8 cellular contexts compared by ENCODE assay signal in genomic region chr14:103920981-103921854, GRCh38. TPM values are rescaled to one million over a fixed set of nuclear protein-coding genes. Genes with fewer than 3 reads are reported as not detected.
DNase-seq lines count a peak whose midpoint lies in the region; ATAC-seq and TF ChIP-seq lines count a peak whose summit lies in the region.

No MANE protein-coding gene starts in this region.

- 0% methylated on average over 21 of the region's 58 CpGs; no CpG with 5 or more reads in 1 of the 2 experiments for WGBS in IMR-90 (ENCODE audit: extremely low coverage in 2 of 2, insufficient read length in 1 of 2), 2 experiments

- no peak overlapping the region for H2BK20ac ChIP-seq in IMR-90 (ENCODE audit: low read depth, low read length)

- H2AFZ ChIP-seq in IMR-90 (replicated peaks; ENCODE audit: low read length, poor library complexity) (peak overlapping the region; percentile 98), OCI-LY3 (ENCODE audit: low read depth, low read length) (peak overlapping the region; percentile 98)

- BruUV-seq in IMR-90 (replicated peaks; lab: Mats Ljungman, UMichigan) = TSS peak; percentile 60

- intact Hi-C loops in IMR-90 (cut with micrococcal nuclease) = loop anchor here (5.0 kb wide), 1 partner anchor 114 kb away; no protein-coding TSS in a partner anchor

- DNase-seq in DMS153 treated with DMSO at 0.1 percent for 48 hours (lab: John Stamatoyannopoulos, UW; ENCODE audit: unreplicated experiment) (peak; percentile 39), IMR-90 (peak; percentile 89), activated T-cell treated with anti-CD3 and anti-CD28 coated beads for 4 hours (peak; percentile 90), epithelial cell of prostate (ENCODE audit: low read depth, low spot score) (peak; percentile 73), mucosa of gallbladder (ENCODE audit: low spot score) (peak; percentile 91)
- DNase-seq in stimulated activated CD8-positive, alpha-beta memory T cell treated with anti-CD3 and anti-CD28 coated beads, Interleukin-4, amount 100 ng/mL, for 24 hours (ENCODE audit: low read depth) = peak; percentile 94

- H3K27ac ChIP-seq in IMR-90 (ENCODE audit: insufficient read depth, low read length) = peak overlapping the region; percentile 77
- peak overlapping the region; percentile 29; the same call in 1 of the 2 replicates for H3K27ac ChIP-seq in OCI-LY3 (ENCODE audit: low read length)
- peak overlapping the region; percentile 63 for H3K27ac ChIP-seq in epithelial cell of prostate

- H3K27me3 ChIP-seq in IMR-90 (ENCODE audit: control insufficient read depth, insufficient read depth, low read length) (peaks cover 5% of the 10 kb centered on the region; the same call in 1 of the 2 replicates), OCI-LY3 (ENCODE audit: low read depth, low read length) (no peaks in the 10 kb centered on the region)

- no peaks in the 10 kb centered on the region for H3K9me1 ChIP-seq in IMR-90 (ENCODE audit: insufficient read depth, low read length)

- dilution Hi-C loops in IMR-90 (cut with HindIII; ENCODE audit: low sequenced_read_pairs, unreplicated experiment) = no loop called here

- H3K4me3 ChIP-seq in IMR-90 (ENCODE audit: insufficient read depth, low read depth, low read length) = peak overlapping the region; percentile 97
- H3K4me3 ChIP-seq in OCI-LY3 (ENCODE audit: low read length) = peak overlapping the region; percentile 98

- H4K8ac ChIP-seq in IMR-90 (ENCODE audit: low read depth in 2 of 2, low read length in 2 of 2) = peak overlapping the region; percentile 89 to 92

- POLR2A ChIA-PET in IMR-90 (lab: Charles Lee; ENCODE audit: unreplicated experiment) = no interaction called here

- H2BK5ac ChIP-seq in IMR-90 (ENCODE audit: low read depth, low read length, poor library complexity, severe bottlenecking) = peak overlapping the region; percentile 31

- H2BK120ac ChIP-seq in IMR-90 (ENCODE audit: low read depth, low read length) = no peak overlapping the region

- TF ChIP-seq RAD21 in IMR-90 (IDR thresholded peaks at IDR 0.05; ENCODE audit: low read length) = peak; percentile 52

- CTCF ChIA-PET in IMR-90 (lab: Yijun Ruan, JAX) = interaction anchor here (0.7 to 1.3 kb wide), 3 partner anchors 11 to 96 kb away, joined by 3 to 4 read pairs (median 3); no protein-coding TSS in a partner anchor

- peak; percentile 96 for ATAC-seq in GM21528 (IDR thresholded peaks at IDR 0.05; ENCODE audit: low FRiP score, unreplicated experiment)
- ATAC-seq in IMR-90 (ENCODE audit: low read depth) = peak; percentile 100

- H3K4me2 ChIP-seq in IMR-90 (ENCODE audit: low read depth, low read length) = peak overlapping the region; percentile 99
- peak overlapping the region; percentile 95 for H3K4me2 ChIP-seq in OCI-LY3 (ENCODE audit: low read length)

- H3K4me1 ChIP-seq in IMR-90 (ENCODE audit: control insufficient read depth, insufficient read depth, low read length) (no peaks in the 10 kb centered on the region), OCI-LY3 (ENCODE audit: low read length) (no peaks in the 10 kb centered on the region)

- H3K79me1 ChIP-seq in IMR-90 (ENCODE audit: low read depth in 1 of 2, low read length in 2 of 2) = peaks cover 10 to 33% of the 10 kb centered on the region in 2 experiments; a peak in 3 of 4 replicates

- peak overlapping the region; percentile 81 for H2AK5ac ChIP-seq in IMR-90 (ENCODE audit: low read depth, low read length)

- H3K23ac ChIP-seq in IMR-90 (ENCODE audit: low read depth, low read length) = peak overlapping the region; percentile 43; the same call in 1 of the 2 replicates

- H4K5ac ChIP-seq in IMR-90 (ENCODE audit: low read depth, low read length) = peak overlapping the region; percentile 87

- peak overlapping the region; percentile 91 for H2AK9ac ChIP-seq in IMR-90 (replicated peaks; ENCODE audit: low read depth, low read length, poor library complexity)

- H3K79me2 ChIP-seq in OCI-LY3 (ENCODE audit: low read length) = peaks cover 51% of the 10 kb centered on the region

- no peak overlapping the region for H2BK15ac ChIP-seq in IMR-90 (ENCODE audit: low read depth, low read length)

- peak overlapping the region; percentile 54; the same call in 1 of the 2 replicates for H3K56ac ChIP-seq in IMR-90 (ENCODE audit: extremely low read depth, insufficient read depth, low read length)

- in situ Hi-C loops in IMR-90 (cut with MboI; ENCODE audit: low sequenced_read_pairs) = no loop called here

- peaks cover 30% of the 10 kb centered on the region; the same call in 1 of the 2 replicates for H4K20me1 ChIP-seq in IMR-90 (ENCODE audit: insufficient read depth, low read length)
- H4K20me1 ChIP-seq in OCI-LY3 (ENCODE audit: insufficient read depth, low read length) = peaks cover 4% of the 10 kb centered on the region; the same call in 1 of the 2 replicates

- TF ChIP-seq POLR2A in IMR-90 (IDR thresholded peaks at IDR 0.05; ENCODE audit: low read depth, low read length) = peak; percentile 46; the same call in 1 of the 2 replicates

- peak overlapping the region; percentile 54; the same call in 1 of the 2 replicates for H3K14ac ChIP-seq in IMR-90 (replicated peaks; ENCODE audit: low read depth, low read length)

- H4K91ac ChIP-seq in IMR-90 (ENCODE audit: insufficient read depth, low read depth, low read length) = peak overlapping the region; percentile 37; the same call in 1 of the 2 replicates

- peaks cover 7% of the 10 kb centered on the region for H3K36me3 ChIP-seq in IMR-90 (ENCODE audit: control insufficient read depth, insufficient read depth, low read length)
- H3K36me3 ChIP-seq in OCI-LY3 (replicated peaks; ENCODE audit: low read depth, low read length) = peaks cover 8% of the 10 kb centered on the region

- no peak overlapping the region for H3K18ac ChIP-seq in IMR-90 (ENCODE audit: low read depth, low read length)

- H3K9ac ChIP-seq in IMR-90 (ENCODE audit: low read depth, low read length) = peak overlapping the region; percentile 97
- peak overlapping the region; percentile 91 for H3K9ac ChIP-seq in OCI-LY3 (ENCODE audit: low read length)

- H3K9me3 ChIP-seq in IMR-90 (ENCODE audit: control insufficient read depth, insufficient read depth, low read length) (no peaks in the 10 kb centered on the region), OCI-LY3 (ENCODE audit: insufficient read depth, low read length) (no peaks in the 10 kb centered on the region)

- peak overlapping the region; percentile 73 for H3K4ac ChIP-seq in IMR-90 (ENCODE audit: low read depth, low read length)

- TF ChIP-seq CTCF in IMR-90 (conservative IDR thresholded peaks at IDR 0.05; ENCODE audit: low read depth, low read length) = peak; percentile 99
- peak; percentile 82 for TF ChIP-seq CTCF in OCI-LY3 (IDR thresholded peaks at IDR 0.05; ENCODE audit: low read depth, low read length)

TF ChIP-seq in IMR-90, 13 proteins besides CTCF, POLR2A, EP300 and RAD21:
- TF ChIP-seq MXI1 (IDR thresholded peaks at IDR 0.05; ENCODE audit: borderline replicate concordance, low read depth, low read length) (no peak), MAFK (IDR thresholded peaks at IDR 0.05; ENCODE audit: low read depth, low read length) (no peak), RCOR1 (IDR thresholded peaks at IDR 0.05; ENCODE audit: insufficient replicate concordance, low read length) (no peak), USF2 (IDR thresholded peaks at IDR 0.05; ENCODE audit: low read depth, low read length) (no peak; the same call in 1 of the 2 replicates), BHLHE40 (IDR thresholded peaks at IDR 0.05; ENCODE audit: low read depth, low read length) (peak; percentile 55), MAZ (IDR thresholded peaks at IDR 0.05; ENCODE audit: borderline replicate concordance, low read depth, low read length) (peak; percentile 97), SMC3 (IDR thresholded peaks at IDR 0.05; ENCODE audit: low read depth, low read length) (0 out of 2 replicates have a peak, but pooled peaks have one; percentile 12), FOS (IDR thresholded peaks at IDR 0.05; ENCODE audit: low read depth, low read length) (0 out of 2 replicates have a peak, but pooled peaks have one; percentile 11), CEBPB (IDR thresholded peaks at IDR 0.05; ENCODE audit: low read depth, low read length) (0 out of 2 replicates have a peak, but pooled peaks have one; percentile 19)

RNA-seq across cellular contexts. Expression of gene TDRD9, which starts 7.0 kb away (rescaled TPM):
- under 0.01 and 0.18 TPM in 2 replicates for total RNA-seq in IMR-90 (2012; rRNA removed)
- polyA plus RNA-seq in IMR-90 (2012; rRNA removed) = 0.07 and 0.09 TPM in 2 replicates
- 0.02 and 0.51 TPM in 2 replicates for polyA plus RNA-seq in IMR-90 (2012; cell fraction: cytosol; rRNA removed)
- 0.10 and 0.30 TPM in 2 replicates for polyA plus RNA-seq in IMR-90 (2012; cell fraction: nucleus; rRNA removed; ENCODE audit: low replicate concordance)
- 8.7 TPM for total RNA-seq in mucosa of gallbladder

RNA-seq across cellular contexts. Expression of gene RD3L, which starts 21.1 kb away (rescaled TPM):
- not detected in 2 replicates for total RNA-seq in IMR-90 (2012; rRNA removed)
- polyA plus RNA-seq in IMR-90 (2012; rRNA removed) = not detected in 2 replicates
- polyA plus RNA-seq in IMR-90 (2012; cell fraction: cytosol; rRNA removed) = not detected in 2 replicates
- not detected in 2 replicates for polyA plus RNA-seq in IMR-90 (2012; cell fraction: nucleus; rRNA removed; ENCODE audit: low replicate concordance)
- not detected for total RNA-seq in mucosa of gallbladder

Comparison
In these comparisons a context has a peak if more than half of its experiments do, and no peak if none do; other contexts are left out.
1. Peak in every context shown above with its lines: DNase-seq, ATAC-seq, H3K4me3 ChIP-seq and H3K27ac ChIP-seq.
2. DNase-seq: peak in every context shown above with its lines; median percentile 94 in stimulated activated CD8-positive, alpha-beta memory T cell treated with anti-CD3 and anti-CD28 coated beads, Interleukin-4, amount 100 ng/mL, for 24 hours; 91 in mucosa of gallbladder; 90 in activated T-cell treated with anti-CD3 and anti-CD28 coated beads for 4 hours; 89 in IMR-90; 73 in epithelial cell of prostate; 39 in DMS153 treated with DMSO at 0.1 percent for 48 hours.